Comparison of ENCODE assay signal across 8 cellular contexts in the genomic region with DNA sequence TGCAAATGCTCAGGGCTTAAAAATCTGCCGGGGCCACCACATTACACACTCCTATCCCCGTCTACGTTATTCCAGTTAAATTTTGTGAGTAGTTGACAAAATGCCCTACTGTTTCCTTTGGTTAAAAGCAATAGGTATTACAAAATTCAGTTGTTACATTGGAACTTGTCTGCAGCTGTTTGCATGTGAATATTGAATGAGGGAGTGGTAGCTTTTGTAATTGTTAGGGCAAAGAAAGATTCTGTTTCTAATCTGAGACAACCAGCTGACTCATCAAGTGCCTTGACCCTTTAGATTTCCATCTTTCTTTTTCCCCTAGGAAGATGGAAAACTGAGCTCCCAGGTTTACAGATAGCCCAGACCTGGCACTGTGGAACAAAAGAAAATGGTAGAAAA. TPM values are rescaled to one million over a fixed set of nuclear protein-coding genes. Genes with fewer than 3 reads are reported as not detected.
A peak's percentile ranks its signal among the peaks of the same experiment; 100 is the strongest.
DNase-seq lines count a peak whose midpoint lies in the region; ATAC-seq and TF ChIP-seq lines count a peak whose summit lies in the region.

No MANE protein-coding gene starts in this region.

- no peak for DNase-seq in activated CD8-positive, alpha-beta T cell treated with anti-CD3 and anti-CD28 coated beads for 36 hours
- DNase-seq in activated CD8-positive, alpha-beta T cell treated with anti-CD3 and anti-CD28 coated beads, Interleukin-2, amount 10 ng/mL, durations not matched to agents 7 days and 5 days = no peak
- no peak for DNase-seq in activated T-helper 2 cell treated with anti-CD3 and anti-CD28 coated beads, Interferon-gamma antibody, Interleukin-2, Interleukin-4, amounts not matched to agents 10 μg/mL and 5 μg/mL and 100 μg/mL, durations not matched to agents 14 hours and 24 hours and 36 hours (ENCODE audit: low spot score)
- DNase-seq in kidney glomerular epithelial cell (lab: John Stamatoyannopoulos, UW) (peak; percentile 69), transverse colon (no peak), SKM-1 treated with dmso at 0.1 percent for 144 hours (lab: John Stamatoyannopoulos, UW; ENCODE audit: unreplicated experiment) (no peak), NCI-H2029 treated with DMSO at 0.1 percent for 48 hours (lab: John Stamatoyannopoulos, UW) (no peak)

- peaks cover 0 to 8% (median 2%) of the 10 kb centered on the region in 4 donors for H3K36me3 ChIP-seq in transverse colon

- in situ Hi-C loops in transverse colon (cut with MboI; ENCODE audit: low pct_ligation_motif_present in 1 of 4, low pct_unique_long_range_greater_than_20kb in 1 of 4, low sequenced_read_pairs in 3 of 4) = no loop called here

- peak overlapping the region; percentile 17 for H3K27ac Mint-ChIP-seq in activated CD8-positive, alpha-beta T cell treated with anti-CD3 and anti-CD28 coated beads for 36 hours
- H3K27ac Mint-ChIP-seq in activated CD8-positive, alpha-beta T cell treated with anti-CD3 and anti-CD28 coated beads, Interleukin-2, amount 10 ng/mL, durations not matched to agents 7 days and 5 days = no peak overlapping the region
- H3K27ac Mint-ChIP-seq in activated T-helper 2 cell treated with anti-CD3 and anti-CD28 coated beads, Interferon-gamma antibody, Interleukin-2, Interleukin-4, amounts not matched to agents 10 μg/mL and 5 μg/mL and 100 μg/mL, durations not matched to agents 14 hours and 24 hours and 36 hours = peak overlapping the region; percentile 64

- ATAC-seq in activated CD8-positive, alpha-beta T cell treated with anti-CD3 and anti-CD28 coated beads for 36 hours = no peak
- ATAC-seq in activated CD8-positive, alpha-beta T cell treated with anti-CD3 and anti-CD28 coated beads, Interleukin-2, amount 10 ng/mL, durations not matched to agents 7 days and 5 days = no peak
- ATAC-seq in activated CD4-positive, CD25-positive, alpha-beta regulatory T cell treated with anti-CD3 and anti-CD28 coated beads, Interleukin-2, amount 50 U/mL, for 24 hours = no peak

- H3K27me3 Mint-ChIP-seq in activated CD8-positive, alpha-beta T cell treated with anti-CD3 and anti-CD28 coated beads for 36 hours = no peaks in the 10 kb centered on the region
- H3K27me3 Mint-ChIP-seq in activated CD8-positive, alpha-beta T cell treated with anti-CD3 and anti-CD28 coated beads, Interleukin-2, amount 10 ng/mL, durations not matched to agents 7 days and 5 days (ENCODE audit: low read depth) = no peaks in the 10 kb centered on the region
- H3K27me3 Mint-ChIP-seq in activated T-helper 2 cell treated with anti-CD3 and anti-CD28 coated beads, Interferon-gamma antibody, Interleukin-2, Interleukin-4, amounts not matched to agents 10 μg/mL and 5 μg/mL and 100 μg/mL, durations not matched to agents 14 hours and 24 hours and 36 hours (ENCODE audit: low read depth) = no peaks in the 10 kb centered on the region

- H3K9me3 ChIP-seq in transverse colon = no peaks in the 10 kb centered on the region

- no peaks in the 10 kb centered on the region for H3K9me3 Mint-ChIP-seq in activated CD8-positive, alpha-beta T cell treated with anti-CD3 and anti-CD28 coated beads for 36 hours
- no peaks in the 10 kb centered on the region for H3K9me3 Mint-ChIP-seq in activated CD8-positive, alpha-beta T cell treated with anti-CD3 and anti-CD28 coated beads, Interleukin-2, amount 10 ng/mL, durations not matched to agents 7 days and 5 days (ENCODE audit: insufficient read depth)
- no peaks in the 10 kb centered on the region for H3K9me3 Mint-ChIP-seq in activated T-helper 2 cell treated with anti-CD3 and anti-CD28 coated beads, Interferon-gamma antibody, Interleukin-2, Interleukin-4, amounts not matched to agents 10 μg/mL and 5 μg/mL and 100 μg/mL, durations not matched to agents 14 hours and 24 hours and 36 hours

- intact Hi-C loops in activated CD8-positive, alpha-beta T cell treated with anti-CD3 and anti-CD28 coated beads for 36 hours (cut with micrococcal nuclease) = loop anchor here (5.0 kb wide), 1 partner anchor 40 kb away; no protein-coding TSS in a partner anchor
- intact Hi-C loops in activated T-helper 2 cell treated with anti-CD3 and anti-CD28 coated beads, Interferon-gamma antibody, Interleukin-2, Interleukin-4, amounts not matched to agents 10 μg/mL and 5 μg/mL and 100 μg/mL, durations not matched to agents 14 hours and 24 hours and 36 hours (cut with micrococcal nuclease) = loop anchor here (2.0 to 5.0 kb wide), 3 partner anchors 40 to 325 kb away; a partner anchor contains a TSS
- intact Hi-C loops in transverse colon (cut with DNase I; ENCODE audit: low total_unique reads) = no loop called here

- H3K4me3 ChIP-seq in transverse colon = no peak overlapping the region

- peak overlapping the region; percentile 50 to 65 (median 54) for H3K27ac ChIP-seq in transverse colon

- peaks cover 21 to 66% (median 37%) of the 10 kb centered on the region in 4 donors for H3K4me1 ChIP-seq in transverse colon

- no peak overlapping the region for H3K4me3 Mint-ChIP-seq in activated CD8-positive, alpha-beta T cell treated with anti-CD3 and anti-CD28 coated beads for 36 hours
- H3K4me3 Mint-ChIP-seq in activated CD8-positive, alpha-beta T cell treated with anti-CD3 and anti-CD28 coated beads, Interleukin-2, amount 10 ng/mL, durations not matched to agents 7 days and 5 days = no peak overlapping the region
- H3K4me3 Mint-ChIP-seq in activated T-helper 2 cell treated with anti-CD3 and anti-CD28 coated beads, Interferon-gamma antibody, Interleukin-2, Interleukin-4, amounts not matched to agents 10 μg/mL and 5 μg/mL and 100 μg/mL, durations not matched to agents 14 hours and 24 hours and 36 hours (ENCODE audit: low read depth) = no peak overlapping the region

- no peak for TF ChIP-seq EP300 in transverse colon (IDR thresholded peaks at IDR 0.05; ENCODE audit: low read depth)

- no peak for TF ChIP-seq CTCF in activated CD8-positive, alpha-beta T cell treated with anti-CD3 and anti-CD28 coated beads for 36 hours (IDR thresholded peaks at IDR 0.05)
- TF ChIP-seq CTCF in transverse colon (IDR thresholded peaks at IDR 0.05) = no peak

- CTCF ChIA-PET in activated CD8-positive, alpha-beta T cell treated with anti-CD3 and anti-CD28 coated beads for 36 hours (lab: Charles Lee) = interaction anchor here (0.7 to 3.2 kb wide), 38 partner anchors 8 to 330 kb away, joined by 3 to 30 read pairs (median 4); a partner anchor contains a TSS
- CTCF ChIA-PET in activated CD8-positive, alpha-beta T cell treated with anti-CD3 and anti-CD28 coated beads, Interleukin-2, amount 10 ng/mL, durations not matched to agents 7 days and 5 days (lab: Charles Lee) = interaction anchor here (0.5 to 3.6 kb wide), 33 partner anchors 8 to 553 kb away, joined by 3 to 48 read pairs (median 4); a partner anchor contains a TSS

- no peak for TF ChIP-seq POLR2A in transverse colon (IDR thresholded peaks at IDR 0.05)

- H3K27me3 ChIP-seq in transverse colon = no peaks in the 10 kb centered on the region

- H3K36me3 Mint-ChIP-seq in activated CD8-positive, alpha-beta T cell treated with anti-CD3 and anti-CD28 coated beads for 36 hours (ENCODE audit: low read depth) = peaks cover 21% of the 10 kb centered on the region
- H3K36me3 Mint-ChIP-seq in activated CD8-positive, alpha-beta T cell treated with anti-CD3 and anti-CD28 coated beads, Interleukin-2, amount 10 ng/mL, durations not matched to agents 7 days and 5 days (ENCODE audit: low read depth) = peaks cover 16% of the 10 kb centered on the region
- peaks cover 27% of the 10 kb centered on the region for H3K36me3 Mint-ChIP-seq in activated T-helper 2 cell treated with anti-CD3 and anti-CD28 coated beads, Interferon-gamma antibody, Interleukin-2, Interleukin-4, amounts not matched to agents 10 μg/mL and 5 μg/mL and 100 μg/mL, durations not matched to agents 14 hours and 24 hours and 36 hours (ENCODE audit: low read depth)

- 21% methylated on average over 3 of the region's 3 CpGs; no CpG with 5 or more reads in 1 of the 2 donors for WGBS in transverse colon (ENCODE audit: low coverage in 1 of 2), 2 donors

- H3K4me1 Mint-ChIP-seq in activated CD8-positive, alpha-beta T cell treated with anti-CD3 and anti-CD28 coated beads for 36 hours (ENCODE audit: low read depth) = peaks cover 50% of the 10 kb centered on the region
- H3K4me1 Mint-ChIP-seq in activated CD8-positive, alpha-beta T cell treated with anti-CD3 and anti-CD28 coated beads, Interleukin-2, amount 10 ng/mL, durations not matched to agents 7 days and 5 days (ENCODE audit: low read depth) = peaks cover 45% of the 10 kb centered on the region
- H3K4me1 Mint-ChIP-seq in activated T-helper 2 cell treated with anti-CD3 and anti-CD28 coated beads, Interferon-gamma antibody, Interleukin-2, Interleukin-4, amounts not matched to agents 10 μg/mL and 5 μg/mL and 100 μg/mL, durations not matched to agents 14 hours and 24 hours and 36 hours (ENCODE audit: low read depth) = peaks cover 46% of the 10 kb centered on the region

- POLR2A ChIA-PET in activated CD8-positive, alpha-beta T cell treated with anti-CD3 and anti-CD28 coated beads for 36 hours (lab: Charles Lee) = interaction anchor here (0.6 to 1.2 kb wide), 4 partner anchors 9 to 43 kb away, joined by 3 to 5 read pairs (median 3); no protein-coding TSS in a partner anchor
- POLR2A ChIA-PET in activated CD8-positive, alpha-beta T cell treated with anti-CD3 and anti-CD28 coated beads, Interleukin-2, amount 10 ng/mL, durations not matched to agents 7 days and 5 days (lab: Charles Lee) = interaction anchor here (0.7 to 1.6 kb wide), 2 partner anchors 85 to 596 kb away, joined by 3 to 6 read pairs; no protein-coding TSS in a partner anchor

RNA-seq across cellular contexts. Expression of a gene that starts 30.2 kb away (rescaled TPM):
- total RNA-seq in activated CD8-positive, alpha-beta T cell treated with anti-CD3 and anti-CD28 coated beads for 36 hours = 10 to 100 TPM; 26.1 to 26.6 TPM
- 10 to 100 TPM; 28.9 to 30.0 TPM for total RNA-seq in activated CD8-positive, alpha-beta T cell treated with anti-CD3 and anti-CD28 coated beads, Interleukin-2, amount 10 ng/mL, durations not matched to agents 7 days and 5 days
- total RNA-seq in activated T-helper 2 cell treated with anti-CD3 and anti-CD28 coated beads, Interferon-gamma antibody, Interleukin-2, Interleukin-4, amounts not matched to agents 10 μg/mL and 5 μg/mL and 100 μg/mL, durations not matched to agents 14 hours and 24 hours and 36 hours = 38.1 and 38.3 TPM in 2 replicates
- 10 to 100 TPM; 22.8 to 28.7 (median 27.3) TPM for total RNA-seq in transverse colon

RNA-seq across cellular contexts. Expression of a gene that starts 31.0 kb away (rescaled TPM):
- total RNA-seq in activated CD8-positive, alpha-beta T cell treated with anti-CD3 and anti-CD28 coated beads for 36 hours = 1 to 10 TPM in 1 of 2 experiments, not detected in 1; 1.3 TPM
- total RNA-seq in activated CD8-positive, alpha-beta T cell treated with anti-CD3 and anti-CD28 coated beads, Interleukin-2, amount 10 ng/mL, durations not matched to agents 7 days and 5 days = 1 to 10 TPM; 3.7 to 3.8 TPM
- total RNA-seq in activated T-helper 2 cell treated with anti-CD3 and anti-CD28 coated beads, Interferon-gamma antibody, Interleukin-2, Interleukin-4, amounts not matched to agents 10 μg/mL and 5 μg/mL and 100 μg/mL, durations not matched to agents 14 hours and 24 hours and 36 hours = 0.62 and 3.2 TPM in 2 replicates
- total RNA-seq in transverse colon = 1 to 10 TPM in 3 of 4 donors, not detected in 1; 3.0 to 3.8 (median 3.2) TPM

RNA-seq across cellular contexts. Expression of a gene that starts 43.9 kb away (rescaled TPM):
- total RNA-seq in activated CD8-positive, alpha-beta T cell treated with anti-CD3 and anti-CD28 coated beads for 36 hours = 10 to 100 TPM; 62.8 to 65.9 TPM
- 100 to 1,000 TPM in 1 of 2 experiments, 10 to 100 TPM in 1; 85.9 to 103 TPM for total RNA-seq in activated CD8-positive, alpha-beta T cell treated with anti-CD3 and anti-CD28 coated beads, Interleukin-2, amount 10 ng/mL, durations not matched to agents 7 days and 5 days
- 135 and 139 TPM in 2 replicates for total RNA-seq in activated T-helper 2 cell treated with anti-CD3 and anti-CD28 coated beads, Interferon-gamma antibody, Interleukin-2, Interleukin-4, amounts not matched to agents 10 μg/mL and 5 μg/mL and 100 μg/mL, durations not matched to agents 14 hours and 24 hours and 36 hours
- total RNA-seq in transverse colon = 1,000 to 10,000 TPM in 1 of 4 donors, 100 to 1,000 TPM in 3; 495 to 1,114 (median 787) TPM

RNA-seq across cellular contexts. Expression of a gene that starts 57.9 kb away (rescaled TPM):
- 100 to 1,000 TPM; 105 to 123 TPM for total RNA-seq in activated CD8-positive, alpha-beta T cell treated with anti-CD3 and anti-CD28 coated beads for 36 hours
- total RNA-seq in activated CD8-positive, alpha-beta T cell treated with anti-CD3 and anti-CD28 coated beads, Interleukin-2, amount 10 ng/mL, durations not matched to agents 7 days and 5 days = 100 to 1,000 TPM in 1 of 2 experiments, 10 to 100 TPM in 1; 100.0 to 102 TPM
- total RNA-seq in activated T-helper 2 cell treated with anti-CD3 and anti-CD28 coated beads, Interferon-gamma antibody, Interleukin-2, Interleukin-4, amounts not matched to agents 10 μg/mL and 5 μg/mL and 100 μg/mL, durations not matched to agents 14 hours and 24 hours and 36 hours = 194 TPM in 2 replicates
- total RNA-seq in transverse colon = 100 to 1,000 TPM; 250 to 620 (median 432) TPM
